Comparison of ENCODE assay signal across 13 cellular contexts in the genomic region with DNA sequence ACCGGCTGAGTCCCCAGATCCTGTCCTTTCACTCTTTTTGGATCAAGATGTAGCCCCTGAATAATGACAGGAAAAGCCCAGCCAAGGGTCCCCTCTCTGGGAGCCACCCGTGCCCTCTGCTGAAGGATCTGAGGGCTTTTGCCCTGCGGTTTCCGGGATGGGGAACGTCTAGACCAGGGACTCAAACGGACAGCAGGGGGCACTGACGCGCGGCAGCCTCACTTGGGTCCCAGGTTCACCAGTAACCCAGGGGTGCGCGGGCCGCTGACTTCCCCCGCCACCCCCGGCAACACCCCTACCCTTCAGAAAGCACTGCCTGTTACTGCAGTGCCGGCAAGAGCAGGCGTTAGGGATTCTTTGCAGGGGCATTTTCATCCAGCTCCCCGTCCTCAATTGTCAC.
DNase-seq lines count a peak whose midpoint lies in the region; FAIRE-seq and TF ChIP-seq lines count a peak whose summit lies in the region.
"Had no signal": no experiment of that assay in that cellular context is flagged by ENCODE, and none has a peak within 500 bp of the region (broad histone marks: within the 10 kb centered on the region; RNA-seq: fewer than 3 reads in every experiment).

No MANE protein-coding gene starts in this region.

- dilution Hi-C loops in keratinocyte (cut with MboI; ENCODE audit: extremely low pct_ligation_motif_present, low sequenced_read_pairs): no loop called here

- no peaks in the 10 kb centered on the region for H3F3A ChIP-seq in SU-DHL-6 (ENCODE audit: insufficient read depth)

- no peak for FAIRE-seq in keratinocyte (lab: Jason Lieb, UNC)

- H4K20me1 ChIP-seq in SU-DHL-6 (ENCODE audit: low read depth, low read length): no peaks in the 10 kb centered on the region
- no peaks in the 10 kb centered on the region for H4K20me1 ChIP-seq in keratinocyte (ENCODE audit: control insufficient read depth, extremely low read depth, insufficient read depth, low read length)

- H3K4me2 ChIP-seq in SU-DHL-6 (ENCODE audit: low read depth, low read length, poor library complexity, severe bottlenecking) (no peak overlapping the region), keratinocyte (ENCODE audit: control insufficient read depth, extremely low read depth, insufficient read depth, low read depth, low read length) (no peak overlapping the region)

- H3K9me2 ChIP-seq in SU-DHL-6 (replicated peaks; ENCODE audit: insufficient read depth, low read length): no peaks in the 10 kb centered on the region

- no peaks in the 10 kb centered on the region for H3K27me3 ChIP-seq in BE2C
- no peaks in the 10 kb centered on the region for H3K27me3 ChIP-seq in SU-DHL-6 (ENCODE audit: low read length)
- H3K27me3 ChIP-seq in keratinocyte (ENCODE audit: control insufficient read depth, extremely low read depth, insufficient read depth, low read length): peaks cover 16% of the 10 kb centered on the region
- H3K27me3 ChIP-seq: tibial artery had no signal

- H3K9me3 ChIP-seq in BE2C (no peaks in the 10 kb centered on the region), SU-DHL-6 (ENCODE audit: insufficient read depth, low read length) (no peaks in the 10 kb centered on the region), keratinocyte (ENCODE audit: control insufficient read depth, low read depth, low read length) (no peaks in the 10 kb centered on the region)
- H3K9me3 ChIP-seq: tibial artery had no signal

- TF ChIP-seq CTCF in BE2C (IDR thresholded peaks at IDR 0.05; ENCODE audit: low read depth, low read length) (peak; percentile 44), GM12873 (IDR thresholded peaks at IDR 0.05; ENCODE audit: insufficient read depth, low read depth, low read length, missing control alignments) (peak; percentile 40), SU-DHL-6 (IDR thresholded peaks at IDR 0.05; ENCODE audit: insufficient read depth, low read length, poor library complexity, severe bottlenecking) (peak; percentile 54), keratinocyte (optimal IDR thresholded peaks at IDR 0.05 in 1 of 3, IDR thresholded peaks at IDR 0.05 in 1 of 3, conservative IDR thresholded peaks at IDR 0.05 in 1 of 3; ENCODE audit: extremely low read depth in 1 of 3, insufficient read depth in 2 of 3, low read length in 3 of 3) (peak in 2 of 3 experiments; percentile 22 to 24)

- no peak overlapping the region for H3K27ac ChIP-seq in SU-DHL-6 (ENCODE audit: low read depth, low read length)
- no peak overlapping the region for H3K27ac ChIP-seq in keratinocyte (ENCODE audit: control insufficient read depth, insufficient read depth, low read length)
- H3K27ac ChIP-seq: tibial artery had no signal

- DNase-seq in BE2C: peak; percentile 40
- no peak for DNase-seq in keratinocyte (ENCODE audit: low read depth, low spot score)
- DNase-seq in effector CD8-positive, alpha-beta T cell (lab: John Stamatoyannopoulos, UW): no peak
- no peak for DNase-seq in NCI-H446 treated with DMSO at 0.1 percent for 48 hours (lab: John Stamatoyannopoulos, UW)
- DNase-seq in cerebellar nuclear complex (lab: John Stamatoyannopoulos, UW): no peak
- no peak for DNase-seq in GM19240 (ENCODE audit: insufficient read length, low spot score)
- DNase-seq: activated CD4-positive, alpha-beta T cell treated with anti-CD3 and anti-CD28 coated beads, Interleukin-2, amount 10 ng/mL, durations not matched to agents 7 days and 5 days; erythroblast; left cardiac atrium; NCI-H2107; tibial artery had no signal

- H3K79me2 ChIP-seq in SU-DHL-6 (ENCODE audit: insufficient read depth, low read length) (no peaks in the 10 kb centered on the region), keratinocyte (ENCODE audit: control insufficient read depth, insufficient read depth, low read length) (no peaks in the 10 kb centered on the region)

- no peak overlapping the region for H2AFZ ChIP-seq in SU-DHL-6 (ENCODE audit: low read depth, low read length, severe bottlenecking)
- no peak overlapping the region for H2AFZ ChIP-seq in keratinocyte (ENCODE audit: control insufficient read depth, low read length)

- H3K4me3 ChIP-seq in BE2C (ENCODE audit: low read depth, low read length) (no peak overlapping the region), SU-DHL-6 (ENCODE audit: insufficient read depth, low read length, poor library complexity, severe bottlenecking) (no peak overlapping the region), keratinocyte (ENCODE audit: control insufficient read depth in 2 of 3, extremely low read depth in 1 of 3, insufficient read depth in 2 of 3, low read depth in 1 of 3, low read length in 3 of 3) (no peak overlapping the region)
- H3K4me3 ChIP-seq: tibial artery had no signal

- H3K9me1 ChIP-seq in keratinocyte (ENCODE audit: control insufficient read depth, extremely low read depth, insufficient read depth, low read length): no peaks in the 10 kb centered on the region

- H3K9ac ChIP-seq in SU-DHL-6 (ENCODE audit: low read length): no peak overlapping the region
- no peak overlapping the region for H3K9ac ChIP-seq in keratinocyte (ENCODE audit: control insufficient read depth, extremely low read depth, insufficient read depth, low read length)

- H3K36me3 ChIP-seq in BE2C (no peaks in the 10 kb centered on the region), SU-DHL-6 (ENCODE audit: low read length) (no peaks in the 10 kb centered on the region), keratinocyte (ENCODE audit: control insufficient read depth in 2 of 2, extremely low read depth in 1 of 2, insufficient read depth in 2 of 2, low read length in 2 of 2) (no peaks in the 10 kb centered on the region)

- H3K4me1 ChIP-seq in BE2C (peaks cover 5% of the 10 kb centered on the region; the same call in 1 of the 2 replicates), keratinocyte (ENCODE audit: control insufficient read depth, extremely low read depth, insufficient read depth, low read length) (peaks cover 18% of the 10 kb centered on the region)
